Comparison of ENCODE assay signal across 1 cellular context in the genomic region with DNA sequence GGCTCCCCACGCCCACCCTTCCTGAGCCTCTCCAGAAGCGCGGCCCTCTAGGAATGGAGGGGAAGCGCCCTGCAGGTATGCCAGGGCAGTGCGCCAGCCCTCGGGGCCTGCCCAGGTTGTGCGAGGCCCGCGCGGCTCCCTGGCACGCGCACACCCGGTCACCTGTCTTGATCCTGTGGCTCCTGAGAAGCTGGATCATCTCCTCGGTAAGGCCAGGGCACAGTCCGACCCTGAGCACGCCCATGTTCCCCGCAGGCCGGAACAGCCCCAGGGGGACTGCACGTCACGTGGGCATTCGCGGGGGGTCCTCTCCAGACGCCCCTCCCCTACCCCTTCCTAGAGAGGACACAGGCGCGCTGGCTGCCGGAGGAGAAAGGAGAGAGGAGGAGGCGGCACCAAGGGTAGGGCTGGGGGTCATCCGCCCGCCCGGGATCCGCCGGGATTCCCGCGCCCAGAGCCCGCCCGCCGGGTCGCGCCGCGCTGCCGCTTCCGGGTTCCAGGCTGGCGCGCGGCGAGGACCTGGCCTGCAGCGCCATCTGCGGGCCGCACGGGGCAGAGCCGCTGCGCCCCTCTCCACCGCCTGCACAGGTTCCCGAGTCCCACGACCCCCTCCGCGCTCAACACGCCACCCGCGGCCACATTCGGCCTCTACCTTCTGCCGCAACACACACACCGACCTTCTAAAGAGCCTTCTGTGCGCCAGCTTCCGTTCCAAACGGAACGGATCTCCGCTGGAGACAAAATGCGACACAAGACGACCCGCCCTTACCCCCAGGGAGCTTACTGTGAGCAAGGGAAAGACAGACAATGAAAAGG.
TF ChIP-seq lines count a peak whose summit lies in the region.

A gene (minus strand): TSS at position 491 of the 816 bp plus-strand sequence. CDS start 247 bp downstream, at position 244.

TF ChIP-seq in HepG2, 621 proteins besides CTCF, POLR2A, EP300 and RAD21 (continued from another document and continues in another):
- TF ChIP-seq NPAS2 (CRISPR knock-in tag; IDR thresholded peaks at IDR 0.05; ENCODE audit: borderline replicate concordance) (no peak), KLF9 (CRISPR knock-in tag; IDR thresholded peaks at IDR 0.05; ENCODE audit: low read depth) (no peak), SIN3A (IDR thresholded peaks at IDR 0.05; ENCODE audit: borderline replicate concordance, low read depth, low read length) (0 out of 2 replicates have a peak, but pooled peaks have one; percentile 25), SATB2 (CRISPR knock-in tag; IDR thresholded peaks at IDR 0.05) (no peak), RARA (CRISPR knock-in tag; IDR thresholded peaks at IDR 0.05) (0 out of 2 replicates have a peak, but pooled peaks have one; percentile 3), MXD4 (CRISPR knock-in tag; IDR thresholded peaks at IDR 0.05) (peak; percentile 41; the same call in 1 of the 2 replicates), DNMT1 (CRISPR knock-in tag; IDR thresholded peaks at IDR 0.05) (peak; percentile 61; the same call in 1 of the 2 replicates), ZNF430 (CRISPR knock-in tag; IDR thresholded peaks at IDR 0.05) (peak; percentile 76; the same call in 1 of the 2 replicates), ELF4 (CRISPR knock-in tag; IDR thresholded peaks at IDR 0.05; ENCODE audit: borderline replicate concordance) (peak; percentile 93), ZNF354B (CRISPR knock-in tag; IDR thresholded peaks at IDR 0.05) (no peak), FOXC1 (CRISPR knock-in tag; IDR thresholded peaks at IDR 0.05; ENCODE audit: borderline replicate concordance) (no peak; the same call in 1 of the 2 replicates), SALL1 (CRISPR knock-in tag; IDR thresholded peaks at IDR 0.05) (peak; percentile 52; the same call in 1 of the 2 replicates), KDM2A (CRISPR knock-in tag; IDR thresholded peaks at IDR 0.05; ENCODE audit: borderline replicate concordance, low read depth) (no peak), GABPA (IDR thresholded peaks at IDR 0.05; ENCODE audit: low read depth, low read length) (peak; percentile 39; the same call in 1 of the 2 replicates), GABPA (CRISPR knock-in tag; IDR thresholded peaks at IDR 0.05; ENCODE audit: low read depth) (peak; percentile 47; the same call in 1 of the 2 replicates), ZNF607 (CRISPR knock-in tag; IDR thresholded peaks at IDR 0.05; ENCODE audit: borderline replicate concordance) (peak; percentile 59), FOXO1 (CRISPR knock-in tag; IDR thresholded peaks at IDR 0.05) (peak; percentile 24; the same call in 1 of the 2 replicates), JUND (CRISPR knock-in tag; IDR thresholded peaks at IDR 0.05) (0 out of 2 replicates have a peak, but pooled peaks have one; percentile 30), PPARG (CRISPR knock-in tag; conservative IDR thresholded peaks at IDR 0.05) (no peak)
- TF ChIP-seq, protein P1, sequence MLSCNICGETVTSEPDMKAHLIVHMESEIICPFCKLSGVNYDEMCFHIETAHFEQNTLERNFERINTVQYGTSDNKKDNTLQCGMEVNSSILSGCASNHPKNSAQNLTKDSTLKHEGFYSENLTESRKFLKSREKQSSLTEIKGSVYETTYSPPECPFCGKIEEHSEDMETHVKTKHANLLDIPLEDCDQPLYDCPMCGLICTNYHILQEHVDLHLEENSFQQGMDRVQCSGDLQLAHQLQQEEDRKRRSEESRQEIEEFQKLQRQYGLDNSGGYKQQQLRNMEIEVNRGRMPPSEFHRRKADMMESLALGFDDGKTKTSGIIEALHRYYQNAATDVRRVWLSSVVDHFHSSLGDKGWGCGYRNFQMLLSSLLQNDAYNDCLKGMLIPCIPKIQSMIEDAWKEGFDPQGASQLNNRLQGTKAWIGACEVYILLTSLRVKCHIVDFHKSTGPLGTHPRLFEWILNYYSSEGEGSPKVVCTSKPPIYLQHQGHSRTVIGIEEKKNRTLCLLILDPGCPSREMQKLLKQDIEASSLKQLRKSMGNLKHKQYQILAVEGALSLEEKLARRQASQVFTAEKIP (CRISPR knock-in tag; IDR thresholded peaks at IDR 0.05; ENCODE audit: borderline replicate concordance), result no peak
- TF ChIP-seq, protein P2, sequence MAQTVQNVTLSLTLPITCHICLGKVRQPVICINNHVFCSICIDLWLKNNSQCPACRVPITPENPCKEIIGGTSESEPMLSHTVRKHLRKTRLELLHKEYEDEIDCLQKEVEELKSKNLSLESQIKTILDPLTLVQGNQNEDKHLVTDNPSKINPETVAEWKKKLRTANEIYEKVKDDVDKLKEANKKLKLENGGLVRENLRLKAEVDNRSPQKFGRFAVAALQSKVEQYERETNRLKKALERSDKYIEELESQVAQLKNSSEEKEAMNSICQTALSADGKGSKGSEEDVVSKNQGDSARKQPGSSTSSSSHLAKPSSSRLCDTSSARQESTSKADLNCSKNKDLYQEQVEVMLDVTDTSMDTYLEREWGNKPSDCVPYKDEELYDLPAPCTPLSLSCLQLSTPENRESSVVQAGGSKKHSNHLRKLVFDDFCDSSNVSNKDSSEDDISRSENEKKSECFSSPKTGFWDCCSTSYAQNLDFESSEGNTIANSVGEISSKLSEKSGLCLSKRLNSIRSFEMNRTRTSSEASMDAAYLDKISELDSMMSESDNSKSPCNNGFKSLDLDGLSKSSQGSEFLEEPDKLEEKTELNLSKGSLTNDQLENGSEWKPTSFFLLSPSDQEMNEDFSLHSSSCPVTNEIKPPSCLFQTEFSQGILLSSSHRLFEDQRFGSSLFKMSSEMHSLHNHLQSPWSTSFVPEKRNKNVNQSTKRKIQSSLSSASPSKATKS (CRISPR knock-in tag; IDR thresholded peaks at IDR 0.05), result no peak
- TF ChIP-seq, protein P3, sequence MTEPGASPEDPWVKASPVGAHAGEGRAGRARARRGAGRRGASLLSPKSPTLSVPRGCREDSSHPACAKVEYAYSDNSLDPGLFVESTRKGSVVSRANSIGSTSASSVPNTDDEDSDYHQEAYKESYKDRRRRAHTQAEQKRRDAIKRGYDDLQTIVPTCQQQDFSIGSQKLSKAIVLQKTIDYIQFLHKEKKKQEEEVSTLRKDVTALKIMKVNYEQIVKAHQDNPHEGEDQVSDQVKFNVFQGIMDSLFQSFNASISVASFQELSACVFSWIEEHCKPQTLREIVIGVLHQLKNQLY (CRISPR knock-in tag; IDR thresholded peaks at IDR 0.05), result no peak
- TF ChIP-seq, protein P4, sequence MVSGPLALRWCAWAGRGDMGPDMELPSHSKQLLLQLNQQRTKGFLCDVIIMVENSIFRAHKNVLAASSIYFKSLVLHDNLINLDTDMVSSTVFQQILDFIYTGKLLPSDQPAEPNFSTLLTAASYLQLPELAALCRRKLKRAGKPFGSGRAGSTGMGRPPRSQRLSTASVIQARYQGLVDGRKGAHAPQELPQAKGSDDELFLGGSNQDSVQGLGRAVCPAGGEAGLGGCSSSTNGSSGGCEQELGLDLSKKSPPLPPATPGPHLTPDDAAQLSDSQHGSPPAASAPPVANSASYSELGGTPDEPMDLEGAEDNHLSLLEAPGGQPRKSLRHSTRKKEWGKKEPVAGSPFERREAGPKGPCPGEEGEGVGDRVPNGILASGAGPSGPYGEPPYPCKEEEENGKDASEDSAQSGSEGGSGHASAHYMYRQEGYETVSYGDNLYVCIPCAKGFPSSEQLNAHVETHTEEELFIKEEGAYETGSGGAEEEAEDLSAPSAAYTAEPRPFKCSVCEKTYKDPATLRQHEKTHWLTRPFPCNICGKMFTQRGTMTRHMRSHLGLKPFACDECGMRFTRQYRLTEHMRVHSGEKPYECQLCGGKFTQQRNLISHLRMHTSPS (CRISPR knock-in tag; IDR thresholded peaks at IDR 0.05; ENCODE audit: low read depth), result peak; percentile 69; the same call in 1 of the 2 replicates
- TF ChIP-seq, protein P5, sequence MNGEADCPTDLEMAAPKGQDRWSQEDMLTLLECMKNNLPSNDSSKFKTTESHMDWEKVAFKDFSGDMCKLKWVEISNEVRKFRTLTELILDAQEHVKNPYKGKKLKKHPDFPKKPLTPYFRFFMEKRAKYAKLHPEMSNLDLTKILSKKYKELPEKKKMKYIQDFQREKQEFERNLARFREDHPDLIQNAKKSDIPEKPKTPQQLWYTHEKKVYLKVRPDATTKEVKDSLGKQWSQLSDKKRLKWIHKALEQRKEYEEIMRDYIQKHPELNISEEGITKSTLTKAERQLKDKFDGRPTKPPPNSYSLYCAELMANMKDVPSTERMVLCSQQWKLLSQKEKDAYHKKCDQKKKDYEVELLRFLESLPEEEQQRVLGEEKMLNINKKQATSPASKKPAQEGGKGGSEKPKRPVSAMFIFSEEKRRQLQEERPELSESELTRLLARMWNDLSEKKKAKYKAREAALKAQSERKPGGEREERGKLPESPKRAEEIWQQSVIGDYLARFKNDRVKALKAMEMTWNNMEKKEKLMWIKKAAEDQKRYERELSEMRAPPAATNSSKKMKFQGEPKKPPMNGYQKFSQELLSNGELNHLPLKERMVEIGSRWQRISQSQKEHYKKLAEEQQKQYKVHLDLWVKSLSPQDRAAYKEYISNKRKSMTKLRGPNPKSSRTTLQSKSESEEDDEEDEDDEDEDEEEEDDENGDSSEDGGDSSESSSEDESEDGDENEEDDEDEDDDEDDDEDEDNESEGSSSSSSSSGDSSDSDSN (CRISPR knock-in tag; IDR thresholded peaks at IDR 0.05), result peak; percentile 62
- TF ChIP-seq, protein P6, sequence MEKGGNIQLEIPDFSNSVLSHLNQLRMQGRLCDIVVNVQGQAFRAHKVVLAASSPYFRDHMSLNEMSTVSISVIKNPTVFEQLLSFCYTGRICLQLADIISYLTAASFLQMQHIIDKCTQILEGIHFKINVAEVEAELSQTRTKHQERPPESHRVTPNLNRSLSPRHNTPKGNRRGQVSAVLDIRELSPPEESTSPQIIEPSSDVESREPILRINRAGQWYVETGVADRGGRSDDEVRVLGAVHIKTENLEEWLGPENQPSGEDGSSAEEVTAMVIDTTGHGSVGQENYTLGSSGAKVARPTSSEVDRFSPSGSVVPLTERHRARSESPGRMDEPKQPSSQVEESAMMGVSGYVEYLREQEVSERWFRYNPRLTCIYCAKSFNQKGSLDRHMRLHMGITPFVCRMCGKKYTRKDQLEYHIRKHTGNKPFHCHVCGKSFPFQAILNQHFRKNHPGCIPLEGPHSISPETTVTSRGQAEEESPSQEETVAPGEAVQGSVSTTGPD (CRISPR knock-in tag; IDR thresholded peaks at IDR 0.05), result no peak
- TF ChIP-seq, protein P7, sequence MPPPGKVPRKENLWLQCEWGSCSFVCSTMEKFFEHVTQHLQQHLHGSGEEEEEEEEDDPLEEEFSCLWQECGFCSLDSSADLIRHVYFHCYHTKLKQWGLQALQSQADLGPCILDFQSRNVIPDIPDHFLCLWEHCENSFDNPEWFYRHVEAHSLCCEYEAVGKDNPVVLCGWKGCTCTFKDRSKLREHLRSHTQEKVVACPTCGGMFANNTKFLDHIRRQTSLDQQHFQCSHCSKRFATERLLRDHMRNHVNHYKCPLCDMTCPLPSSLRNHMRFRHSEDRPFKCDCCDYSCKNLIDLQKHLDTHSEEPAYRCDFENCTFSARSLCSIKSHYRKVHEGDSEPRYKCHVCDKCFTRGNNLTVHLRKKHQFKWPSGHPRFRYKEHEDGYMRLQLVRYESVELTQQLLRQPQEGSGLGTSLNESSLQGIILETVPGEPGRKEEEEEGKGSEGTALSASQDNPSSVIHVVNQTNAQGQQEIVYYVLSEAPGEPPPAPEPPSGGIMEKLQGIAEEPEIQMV (CRISPR knock-in tag; IDR thresholded peaks at IDR 0.05; ENCODE audit: low read depth), result 0 out of 2 replicates have a peak, but pooled peaks have one; percentile 2
- TF ChIP-seq, protein P8, sequence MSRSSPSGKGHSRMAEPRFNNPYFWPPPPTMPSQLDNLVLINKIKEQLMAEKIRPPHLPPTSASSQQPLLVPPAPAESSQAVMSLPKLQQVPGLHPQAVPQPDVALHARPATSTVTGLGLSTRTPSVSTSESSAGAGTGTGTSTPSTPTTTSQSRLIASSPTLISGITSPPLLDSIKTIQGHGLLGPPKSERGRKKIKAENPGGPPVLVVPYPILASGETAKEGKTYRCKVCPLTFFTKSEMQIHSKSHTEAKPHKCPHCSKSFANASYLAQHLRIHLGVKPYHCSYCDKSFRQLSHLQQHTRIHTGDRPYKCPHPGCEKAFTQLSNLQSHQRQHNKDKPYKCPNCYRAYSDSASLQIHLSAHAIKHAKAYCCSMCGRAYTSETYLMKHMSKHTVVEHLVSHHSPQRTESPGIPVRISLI (CRISPR knock-in tag; IDR thresholded peaks at IDR 0.05; ENCODE audit: borderline replicate concordance), result no peak
- TF ChIP-seq, protein P9, sequence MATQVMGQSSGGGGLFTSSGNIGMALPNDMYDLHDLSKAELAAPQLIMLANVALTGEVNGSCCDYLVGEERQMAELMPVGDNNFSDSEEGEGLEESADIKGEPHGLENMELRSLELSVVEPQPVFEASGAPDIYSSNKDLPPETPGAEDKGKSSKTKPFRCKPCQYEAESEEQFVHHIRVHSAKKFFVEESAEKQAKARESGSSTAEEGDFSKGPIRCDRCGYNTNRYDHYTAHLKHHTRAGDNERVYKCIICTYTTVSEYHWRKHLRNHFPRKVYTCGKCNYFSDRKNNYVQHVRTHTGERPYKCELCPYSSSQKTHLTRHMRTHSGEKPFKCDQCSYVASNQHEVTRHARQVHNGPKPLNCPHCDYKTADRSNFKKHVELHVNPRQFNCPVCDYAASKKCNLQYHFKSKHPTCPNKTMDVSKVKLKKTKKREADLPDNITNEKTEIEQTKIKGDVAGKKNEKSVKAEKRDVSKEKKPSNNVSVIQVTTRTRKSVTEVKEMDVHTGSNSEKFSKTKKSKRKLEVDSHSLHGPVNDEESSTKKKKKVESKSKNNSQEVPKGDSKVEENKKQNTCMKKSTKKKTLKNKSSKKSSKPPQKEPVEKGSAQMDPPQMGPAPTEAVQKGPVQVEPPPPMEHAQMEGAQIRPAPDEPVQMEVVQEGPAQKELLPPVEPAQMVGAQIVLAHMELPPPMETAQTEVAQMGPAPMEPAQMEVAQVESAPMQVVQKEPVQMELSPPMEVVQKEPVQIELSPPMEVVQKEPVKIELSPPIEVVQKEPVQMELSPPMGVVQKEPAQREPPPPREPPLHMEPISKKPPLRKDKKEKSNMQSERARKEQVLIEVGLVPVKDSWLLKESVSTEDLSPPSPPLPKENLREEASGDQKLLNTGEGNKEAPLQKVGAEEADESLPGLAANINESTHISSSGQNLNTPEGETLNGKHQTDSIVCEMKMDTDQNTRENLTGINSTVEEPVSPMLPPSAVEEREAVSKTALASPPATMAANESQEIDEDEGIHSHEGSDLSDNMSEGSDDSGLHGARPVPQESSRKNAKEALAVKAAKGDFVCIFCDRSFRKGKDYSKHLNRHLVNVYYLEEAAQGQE (IDR thresholded peaks at IDR 0.05; ENCODE audit: borderline replicate concordance in 1 of 2, low read depth in 1 of 2, low read length in 2 of 2), result 0 out of 4 replicates have a peak, but pooled peaks of 1 of the 2 experiments have one; percentile 5
- TF ChIP-seq, protein P10, sequence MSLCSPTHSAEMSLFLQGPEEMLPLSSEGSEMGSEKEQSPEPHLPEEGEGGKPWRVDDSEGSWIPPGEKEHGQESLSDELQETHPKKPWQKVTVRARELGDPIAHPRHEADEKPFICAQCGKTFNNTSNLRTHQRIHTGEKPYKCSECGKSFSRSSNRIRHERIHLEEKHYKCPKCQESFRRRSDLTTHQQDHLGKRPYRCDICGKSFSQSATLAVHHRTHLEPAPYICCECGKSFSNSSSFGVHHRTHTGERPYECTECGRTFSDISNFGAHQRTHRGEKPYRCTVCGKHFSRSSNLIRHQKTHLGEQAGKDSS (CRISPR knock-in tag; IDR thresholded peaks at IDR 0.05; ENCODE audit: borderline replicate concordance, low read depth), result 0 out of 2 replicates have a peak, but pooled peaks have one; percentile 56
- TF ChIP-seq, protein P11, sequence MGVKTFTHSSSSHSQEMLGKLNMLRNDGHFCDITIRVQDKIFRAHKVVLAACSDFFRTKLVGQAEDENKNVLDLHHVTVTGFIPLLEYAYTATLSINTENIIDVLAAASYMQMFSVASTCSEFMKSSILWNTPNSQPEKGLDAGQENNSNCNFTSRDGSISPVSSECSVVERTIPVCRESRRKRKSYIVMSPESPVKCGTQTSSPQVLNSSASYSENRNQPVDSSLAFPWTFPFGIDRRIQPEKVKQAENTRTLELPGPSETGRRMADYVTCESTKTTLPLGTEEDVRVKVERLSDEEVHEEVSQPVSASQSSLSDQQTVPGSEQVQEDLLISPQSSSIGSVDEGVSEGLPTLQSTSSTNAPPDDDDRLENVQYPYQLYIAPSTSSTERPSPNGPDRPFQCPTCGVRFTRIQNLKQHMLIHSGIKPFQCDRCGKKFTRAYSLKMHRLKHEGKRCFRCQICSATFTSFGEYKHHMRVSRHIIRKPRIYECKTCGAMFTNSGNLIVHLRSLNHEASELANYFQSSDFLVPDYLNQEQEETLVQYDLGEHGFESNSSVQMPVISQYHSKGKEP (CRISPR knock-in tag; IDR thresholded peaks at IDR 0.05), result 0 out of 2 replicates have a peak, but pooled peaks have one; percentile 8
